ENCODE assay signal across 24 cellular contexts in genomic region chr1:183905497-183905896, GRCh38.
"Had no signal": no experiment of that assay in that cellular context is flagged by ENCODE, and none has a peak within 500 bp of the region (broad histone marks: within the 10 kb centered on the region; RNA-seq: fewer than 3 reads in every experiment).

No MANE protein-coding gene starts in this region.

- H3K9me3 ChIP-seq: ascending aorta, esophagus squamous epithelium, sigmoid colon, tibial artery had no signal

- DNase-seq: activated CD4-positive, alpha-beta memory T cell treated with anti-CD3 and anti-CD28 coated beads for 36 hours; activated CD4-positive, alpha-beta T cell treated with anti-CD3 and anti-CD28 coated beads, Interleukin-2, amount 10 ng/mL, durations not matched to agents 24 days and 14 days; activated CD8-positive, alpha-beta memory T cell treated with anti-CD3 and anti-CD28 coated beads, Interleukin-2, amount 50 U/mL, for 48 hours; activated gamma-delta T cell; activated naive CD4-positive, alpha-beta T cell treated with anti-CD3 and anti-CD28 coated beads, Interleukin-2, amount 10 ng/mL, durations not matched to agents 7 days and 5 days; activated naive CD8-positive, alpha-beta T cell treated with anti-CD3 and anti-CD28 coated beads, Interleukin-2, amount 10 ng/mL, durations not matched to agents 7 days and 5 days; activated T-cell treated with anti-CD3 and anti-CD28 coated beads, Interleukin-2, amount 50 U/mL, for 24 hours; brain microvascular endothelial cell; dermis blood vessel endothelial cell; effector CD4-positive, alpha-beta T cell; esophagus squamous epithelium; foreskin melanocyte; mammary epithelial cell; sigmoid colon; small intestine; stimulated activated CD4-positive, alpha-beta T cell treated with anti-CD3 and anti-CD28 coated beads, Interleukin-4, amount 100 ng/mL, for 24 hours; tibial artery had no signal

- H3K4me1 ChIP-seq: ascending aorta, esophagus squamous epithelium, tibial artery had no signal

- ATAC-seq: activated CD4-positive, CD25-positive, alpha-beta regulatory T cell treated with anti-CD3 and anti-CD28 coated beads, Interleukin-2, amount 50 U/mL, for 24 hours; stimulated activated effector memory CD8-positive, alpha-beta T cell treated with anti-CD3 and anti-CD28 coated beads, Interleukin-12 subunit alpha, Interleukin-12 subunit beta, amount 100 ng/mL, for 72 hours had no signal

- H3K9me3 Mint-ChIP-seq: activated CD4-positive, alpha-beta memory T cell treated with anti-CD3 and anti-CD28 coated beads for 36 hours; activated naive CD4-positive, alpha-beta T cell treated with anti-CD3 and anti-CD28 coated beads, Interleukin-2, amount 10 ng/mL, durations not matched to agents 7 days and 5 days; activated T-cell treated with anti-CD3 and anti-CD28 coated beads, Interleukin-2, amount 50 U/mL, for 24 hours; nephron; stimulated activated effector memory CD8-positive, alpha-beta T cell treated with anti-CD3 and anti-CD28 coated beads, Interleukin-12 subunit alpha, Interleukin-12 subunit beta, amount 100 ng/mL, for 72 hours; stimulated activated naive CD8-positive, alpha-beta T cell treated with anti-CD3 and anti-CD28 coated beads, Interleukin-15, Interleukin-2, amounts not matched to agents 100 ng/mL and 50 ng/mL, for 24 hours had no signal

- H3K27me3 Mint-ChIP-seq: activated CD4-positive, alpha-beta memory T cell treated with anti-CD3 and anti-CD28 coated beads for 36 hours; activated CD4-positive, alpha-beta T cell treated with anti-CD3 and anti-CD28 coated beads, Interleukin-2, amount 10 ng/mL, durations not matched to agents 24 days and 14 days; activated naive CD4-positive, alpha-beta T cell treated with anti-CD3 and anti-CD28 coated beads, Interleukin-2, amount 10 ng/mL, durations not matched to agents 7 days and 5 days; activated T-cell treated with anti-CD3 and anti-CD28 coated beads, Interleukin-2, amount 50 U/mL, for 24 hours; stimulated activated naive CD8-positive, alpha-beta T cell treated with anti-CD3 and anti-CD28 coated beads, Interleukin-15, Interleukin-2, amounts not matched to agents 100 ng/mL and 50 ng/mL, for 24 hours had no signal

- H3K4me3 ChIP-seq: ascending aorta, esophagus squamous epithelium, sigmoid colon, tibial artery had no signal

- H3K27me3 ChIP-seq: ascending aorta, brain microvascular endothelial cell, esophagus squamous epithelium, sigmoid colon, tibial artery had no signal

- H3K27ac ChIP-seq: ascending aorta, brain microvascular endothelial cell, epithelial cell of prostate, esophagus squamous epithelium, sigmoid colon, tibial artery, VCaP had no signal

- H3K4me1 Mint-ChIP-seq: activated naive CD4-positive, alpha-beta T cell treated with anti-CD3 and anti-CD28 coated beads, Interleukin-2, amount 10 ng/mL, durations not matched to agents 7 days and 5 days had no signal

- H3K36me3 Mint-ChIP-seq: stimulated activated effector memory CD8-positive, alpha-beta T cell treated with anti-CD3 and anti-CD28 coated beads, Interleukin-12 subunit alpha, Interleukin-12 subunit beta, amount 100 ng/mL, for 72 hours had no signal

- H3K27ac Mint-ChIP-seq: activated CD4-positive, alpha-beta memory T cell treated with anti-CD3 and anti-CD28 coated beads for 36 hours; activated CD4-positive, alpha-beta T cell treated with anti-CD3 and anti-CD28 coated beads, Interleukin-2, amount 10 ng/mL, durations not matched to agents 24 days and 14 days; activated naive CD4-positive, alpha-beta T cell treated with anti-CD3 and anti-CD28 coated beads, Interleukin-2, amount 10 ng/mL, durations not matched to agents 7 days and 5 days; activated naive CD8-positive, alpha-beta T cell treated with anti-CD3 and anti-CD28 coated beads, Interleukin-2, amount 10 ng/mL, durations not matched to agents 7 days and 5 days; activated T-cell treated with anti-CD3 and anti-CD28 coated beads, Interleukin-2, amount 50 U/mL, for 24 hours; stimulated activated effector memory CD8-positive, alpha-beta T cell treated with anti-CD3 and anti-CD28 coated beads, Interleukin-12 subunit alpha, Interleukin-12 subunit beta, amount 100 ng/mL, for 72 hours; stimulated activated naive CD8-positive, alpha-beta T cell treated with anti-CD3 and anti-CD28 coated beads, Interleukin-15, Interleukin-2, amounts not matched to agents 100 ng/mL and 50 ng/mL, for 24 hours had no signal

- H3K4me3 Mint-ChIP-seq: activated CD4-positive, alpha-beta memory T cell treated with anti-CD3 and anti-CD28 coated beads for 36 hours; activated CD4-positive, alpha-beta T cell treated with anti-CD3 and anti-CD28 coated beads, Interleukin-2, amount 10 ng/mL, durations not matched to agents 24 days and 14 days; activated naive CD4-positive, alpha-beta T cell treated with anti-CD3 and anti-CD28 coated beads, Interleukin-2, amount 10 ng/mL, durations not matched to agents 7 days and 5 days; activated naive CD8-positive, alpha-beta T cell treated with anti-CD3 and anti-CD28 coated beads, Interleukin-2, amount 10 ng/mL, durations not matched to agents 7 days and 5 days; activated T-cell treated with anti-CD3 and anti-CD28 coated beads, Interleukin-2, amount 50 U/mL, for 24 hours; nephron; stimulated activated effector memory CD8-positive, alpha-beta T cell treated with anti-CD3 and anti-CD28 coated beads, Interleukin-12 subunit alpha, Interleukin-12 subunit beta, amount 100 ng/mL, for 72 hours; stimulated activated naive CD8-positive, alpha-beta T cell treated with anti-CD3 and anti-CD28 coated beads, Interleukin-15, Interleukin-2, amounts not matched to agents 100 ng/mL and 50 ng/mL, for 24 hours had no signal
